ENCODE assay signal across 10 cellular contexts in the genomic region with DNA sequence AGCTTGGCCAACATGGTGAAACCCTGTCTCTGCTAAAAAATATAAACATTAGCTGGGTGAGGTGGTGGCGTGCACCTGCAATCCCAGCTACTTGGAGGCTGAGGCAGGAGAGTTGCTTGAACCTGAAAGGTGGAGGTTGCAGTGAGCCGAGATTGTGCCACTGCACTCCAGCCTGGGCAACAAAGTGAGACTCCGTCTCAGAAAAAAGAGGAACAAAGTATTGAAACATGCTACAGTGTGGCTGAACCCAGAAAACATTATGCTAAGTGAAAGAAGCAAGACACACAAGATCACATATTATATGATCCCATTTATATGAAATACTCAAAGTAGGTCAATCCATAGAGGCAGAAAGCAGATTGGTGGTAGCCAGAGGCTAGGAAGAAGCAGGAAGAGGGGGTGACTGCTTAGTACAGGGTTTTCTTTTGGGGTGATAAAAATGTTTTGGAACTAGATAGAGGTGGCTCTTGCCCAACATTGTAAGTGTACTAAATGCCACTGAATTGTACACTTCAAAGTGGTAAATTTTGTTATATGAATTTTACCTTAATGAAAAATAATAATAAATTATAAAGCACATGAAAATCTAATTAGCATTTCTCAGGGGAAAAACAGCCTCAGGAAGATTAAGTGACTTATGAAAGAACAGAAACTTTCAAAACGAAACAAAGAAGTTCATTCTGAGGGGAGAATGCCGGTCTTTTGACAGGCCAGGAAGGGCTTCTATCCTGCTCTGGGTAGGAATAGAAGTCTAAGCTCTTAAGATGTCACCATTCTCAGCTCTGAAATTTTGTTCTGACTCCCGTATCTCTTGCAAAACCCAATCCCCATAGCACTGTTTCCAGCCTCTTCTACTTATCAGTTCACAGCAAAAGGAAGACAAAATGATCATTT.
DNase-seq lines count a peak whose midpoint lies in the region; ATAC-seq and TF ChIP-seq lines count a peak whose summit lies in the region.
"Had no signal": no experiment of that assay in that cellular context is flagged by ENCODE, and none has a peak within 500 bp of the region (broad histone marks: within the 10 kb centered on the region; RNA-seq: fewer than 3 reads in every experiment).

No MANE protein-coding gene starts in this region.

- peak overlapping the region in 1 of 59 donors; percentile 1 for H3K4me3 ChIP-seq in dorsolateral prefrontal cortex

- TF ChIP-seq CTCF in dorsolateral prefrontal cortex (IDR thresholded peaks at IDR 0.05 in 54 of 56, conservative IDR thresholded peaks at IDR 0.05 in 2 of 56; ENCODE audit: low read depth in 1 of 56, partially characterized antibody in 56 of 56), result no peak

- H3K27me3 ChIP-seq in dorsolateral prefrontal cortex, result peaks cover 0 to 16% (median 0%) of the 10 kb centered on the region in 45 donors
- H3K27me3 ChIP-seq: BE2C had no signal

- H3K27ac ChIP-seq in dorsolateral prefrontal cortex, result peak overlapping the region in 2 of 59 donors; percentile 8 to 18

- DNase-seq in CD1c-positive myeloid dendritic cell (ENCODE audit: extremely low spot score), result peak; percentile 31
- DNase-seq in NOMO-1 treated with dmso at 0.1 percent for 144 hours (lab: John Stamatoyannopoulos, UW; ENCODE audit: unreplicated experiment), result peak; percentile 48
- DNase-seq in DMS 273 treated with DMSO at 0.1 percent for 48 hours (lab: John Stamatoyannopoulos, UW), result no peak
- no peak for DNase-seq in dorsolateral prefrontal cortex
- DNase-seq in stimulated activated CD4-positive, alpha-beta T cell treated with anti-CD3 and anti-CD28 coated beads, Interleukin-4, amount 100 ng/mL, for 1 hour, result no peak
- DNase-seq in hippocampal formation (lab: John Stamatoyannopoulos, UW), result no peak
- DNase-seq: activated T-cell treated with anti-CD3 and anti-CD28 coated beads for 4 hours, BE2C had no signal

- intact Hi-C loops in dorsolateral prefrontal cortex (cut with DNase I), result no loop called here

- ATAC-seq in GM19328 (IDR thresholded peaks at IDR 0.05; ENCODE audit: unreplicated experiment) (peak; percentile 79), HG02973 (IDR thresholded peaks at IDR 0.05; ENCODE audit: unreplicated experiment) (peak; percentile 87)

Comparison
In these comparisons a context has a peak if more than half of its experiments do, and no peak if none do; other contexts are left out.
1. DNase-seq: peak in CD1c-positive myeloid dendritic cell (single experiment) and NOMO-1 treated with dmso at 0.1 percent for 144 hours (single experiment); none in DMS 273 treated with DMSO at 0.1 percent for 48 hours (single experiment), dorsolateral prefrontal cortex (0 of 10), stimulated activated CD4-positive, alpha-beta T cell treated with anti-CD3 and anti-CD28 coated beads, Interleukin-4, amount 100 ng/mL, for 1 hour (single experiment) and hippocampal formation (0 of 2).